Comparison of ENCODE assay signal across 12 cellular contexts in the genomic region with DNA sequence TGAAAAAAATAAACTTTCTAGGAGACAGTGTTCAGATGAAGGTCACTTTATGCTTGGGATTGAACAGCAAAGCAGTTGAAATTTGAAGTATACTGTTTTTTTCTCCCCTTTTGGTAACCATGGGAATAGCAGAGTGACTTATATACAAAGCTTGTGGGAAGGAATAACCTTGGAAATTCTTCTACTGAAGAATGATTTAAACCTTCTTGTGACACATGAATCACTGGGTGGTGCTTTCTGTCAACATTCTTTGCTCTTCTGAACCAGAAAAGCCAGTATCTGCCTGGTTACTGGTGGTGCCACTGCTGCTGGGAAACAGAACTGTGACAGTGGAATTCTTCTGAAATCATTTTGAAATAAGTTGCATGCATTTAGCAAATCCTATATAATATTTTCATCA. TPM values are rescaled to one million over a fixed set of nuclear protein-coding genes. Genes with fewer than 3 reads are reported as not detected.
DNase-seq lines count a peak whose midpoint lies in the region; ATAC-seq and TF ChIP-seq lines count a peak whose summit lies in the region.
"Had no signal": no experiment of that assay in that cellular context is flagged by ENCODE, and none has a peak within 500 bp of the region (broad histone marks: within the 10 kb centered on the region; RNA-seq: fewer than 3 reads in every experiment).

No MANE protein-coding gene starts in this region.

- H3K27ac ChIP-seq in mesendoderm (ENCODE audit: low read depth, low read length), result no peak overlapping the region
- H3K27ac ChIP-seq: SK-N-MC had no signal

- no peak overlapping the region for H3K18ac ChIP-seq in mesendoderm (ENCODE audit: low read length)

- no peaks in the 10 kb centered on the region for H3K79me1 ChIP-seq in mesendoderm (ENCODE audit: low read length)

- no peak overlapping the region for H3K4me2 ChIP-seq in mesendoderm (ENCODE audit: low read length)

- no peaks in the 10 kb centered on the region for H3K36me3 ChIP-seq in mesendoderm (ENCODE audit: control insufficient read depth, insufficient read depth, low read length)

- H2BK120ac ChIP-seq in mesendoderm (ENCODE audit: low read depth, low read length), result no peak overlapping the region

- no peak overlapping the region for H4K8ac ChIP-seq in mesendoderm (ENCODE audit: low read depth, low read length)

- no peak overlapping the region for H2BK15ac ChIP-seq in mesendoderm (replicated peaks; ENCODE audit: low read depth)

- in situ Hi-C loops in ACHN (cut with HindIII; ENCODE audit: low pct_ligation_motif_present, low pct_unique_long_range_greater_than_20kb, low sequenced_read_pairs), result no loop called here

- no peak overlapping the region for H3K4me3 ChIP-seq in choroid plexus epithelial cell (ENCODE audit: low read depth, low read length)
- no peak overlapping the region for H3K4me3 ChIP-seq in mesendoderm (ENCODE audit: low read length)
- H3K4me3 ChIP-seq: SK-N-MC had no signal

- DNase-seq in ACHN (peak; percentile 98), HT-29 (ENCODE audit: low spot score) (peak; percentile 91), choroid plexus epithelial cell (ENCODE audit: low read depth) (peak; percentile 99), mesendoderm (peak; percentile 82), NCI-H1092 treated with DMSO at 0.1 percent for 48 hours (lab: John Stamatoyannopoulos, UW) (no peak), inferior parietal cortex (ENCODE audit: extremely low spot score) (no peak)
- DNase-seq in activated CD4-positive, alpha-beta T cell treated with anti-CD3 and anti-CD28 coated beads for 1 hour, result no peak
- DNase-seq: CD4-positive, CD25-positive, alpha-beta regulatory T cell; naive thymus-derived CD4-positive, alpha-beta T cell; NCI-H1436 treated with DMSO at 0.1 percent for 48 hours had no signal

- no peak overlapping the region for H2BK5ac ChIP-seq in mesendoderm (ENCODE audit: low read length)

- H3K4ac ChIP-seq in mesendoderm (ENCODE audit: low read depth, low read length), result no peak overlapping the region

- no peaks in the 10 kb centered on the region for H3K27me3 ChIP-seq in mesendoderm (ENCODE audit: insufficient read depth, low read length, poor library complexity)

- H3K56ac ChIP-seq in mesendoderm (ENCODE audit: low read length), result no peak overlapping the region

- no peak for TF ChIP-seq CTCF in choroid plexus epithelial cell (conservative IDR thresholded peaks at IDR 0.05; ENCODE audit: low read depth, low read length)

- H3K79me2 ChIP-seq in mesendoderm (ENCODE audit: control insufficient read depth, insufficient read depth, low read length), result no peaks in the 10 kb centered on the region

- H3K4me1 ChIP-seq in mesendoderm (ENCODE audit: control insufficient read depth, low read depth, low read length), result peaks cover 2% of the 10 kb centered on the region

- H4K5ac ChIP-seq in mesendoderm (ENCODE audit: low read length), result no peak overlapping the region

- ATAC-seq in GM21515 (IDR thresholded peaks at IDR 0.05; ENCODE audit: unreplicated experiment), result no peak
- ATAC-seq: naive thymus-derived CD4-positive, alpha-beta T cell had no signal

- no peak overlapping the region for H3K23ac ChIP-seq in mesendoderm (ENCODE audit: low read length)

- H2AK5ac ChIP-seq in mesendoderm (ENCODE audit: low read length), result no peak overlapping the region

- H3K9ac ChIP-seq in mesendoderm (ENCODE audit: low read length), result no peak overlapping the region

RNA-seq across cellular contexts. Expression of a gene that starts 39.4 kb away (rescaled TPM):
- total RNA-seq in HT-29 (2014; rRNA removed; shearing (Covaris generic)), result 48.0 and 63.4 TPM in 2 replicates
- 31.8 TPM for polyA plus RNA-seq in mesendoderm (2013, experiment 1 of 2)
- 37.3 TPM for polyA plus RNA-seq in mesendoderm (2013, experiment 2 of 2)
- total RNA-seq: CD4-positive, CD25-positive, alpha-beta regulatory T cell; naive thymus-derived CD4-positive, alpha-beta T cell had no signal
- polyA plus RNA-seq: CD4-positive, CD25-positive, alpha-beta regulatory T cell; naive thymus-derived CD4-positive, alpha-beta T cell had no signal

Comparison
In these comparisons a context has a peak if more than half of its experiments do, and no peak if none do; other contexts are left out.
1. DNase-seq: peak in ACHN (single experiment), HT-29 (single experiment), choroid plexus epithelial cell (single experiment) and mesendoderm (single experiment); none in activated CD4-positive, alpha-beta T cell treated with anti-CD3 and anti-CD28 coated beads for 1 hour (single experiment), NCI-H1092 treated with DMSO at 0.1 percent for 48 hours (single experiment) and inferior parietal cortex (single experiment).